In genomic region chr3:18837137-18837536, GRCh38 we compare ENCODE assay signal across 22 cellular contexts.
"Had no signal": no experiment of that assay in that cellular context is flagged by ENCODE, and none has a peak within 500 bp of the region (broad histone marks: within the 10 kb centered on the region; RNA-seq: fewer than 3 reads in every experiment).

No MANE protein-coding gene starts in this region.

- H3K4me1 Mint-ChIP-seq: stimulated activated naive B cell treated with anti-CD40 and anti-IgM and Interleukin-4, amounts not matched to agents 10 μg/mL and 1 μg/mL and 100 μg/mL, for 72 hours had no signal

- H3K9me3 Mint-ChIP-seq: activated CD4-positive, alpha-beta T cell treated with anti-CD3 and anti-CD28 coated beads, Interleukin-2, amount 10 ng/mL, durations not matched to agents 7 days and 5 days; activated naive CD4-positive, alpha-beta T cell treated with anti-CD3 and anti-CD28 coated beads, Interleukin-2, amount 50 U/mL, for 72 hours; activated T-cell treated with anti-CD3 and anti-CD28 coated beads, Interleukin-2, amount 50 U/mL, for 24 hours; activated T-helper 17 cell treated with anti-CD3 and anti-CD28 coated beads, Interleukin-2, amount 50 U/mL, for 72 hours; central memory CD8-positive, alpha-beta T cell; natural killer cell treated with Interleukin-12 subunit alpha and Interleukin-12 subunit beta and Interleukin-15 and Interleukin-18, amount 100 ng/mL, for 72 hours; stimulated activated naive B cell treated with anti-CD40 and anti-IgM and Interleukin-4, amounts not matched to agents 10 μg/mL and 1 μg/mL and 100 μg/mL, for 72 hours had no signal

- H3K27ac ChIP-seq: adrenal gland, ascending aorta, hepatocyte, left ventricle myocardium inferior, thoracic aorta, upper lobe of right lung had no signal

- H3K79me2 ChIP-seq: hepatocyte had no signal

- H3K27ac Mint-ChIP-seq: activated CD4-positive, alpha-beta T cell treated with anti-CD3 and anti-CD28 coated beads, Interleukin-2, amount 10 ng/mL, durations not matched to agents 7 days and 5 days; activated T-cell treated with anti-CD3 and anti-CD28 coated beads, Interleukin-2, amount 50 U/mL, for 24 hours; activated T-helper 17 cell treated with anti-CD3 and anti-CD28 coated beads, Interleukin-2, amount 50 U/mL, for 72 hours; natural killer cell treated with Interleukin-12 subunit alpha and Interleukin-12 subunit beta and Interleukin-15 and Interleukin-18, amount 100 ng/mL, for 72 hours; progenitor cell of endocrine pancreas; stimulated activated naive B cell treated with anti-CD40 and anti-IgM and Interleukin-4, amounts not matched to agents 10 μg/mL and 1 μg/mL and 100 μg/mL, for 72 hours; T-helper 17 cell had no signal

- H3K4me3 Mint-ChIP-seq: activated CD4-positive, alpha-beta T cell treated with anti-CD3 and anti-CD28 coated beads, Interleukin-2, amount 10 ng/mL, durations not matched to agents 7 days and 5 days; activated T-cell treated with anti-CD3 and anti-CD28 coated beads, Interleukin-2, amount 50 U/mL, for 24 hours; activated T-helper 17 cell treated with anti-CD3 and anti-CD28 coated beads, Interleukin-2, amount 50 U/mL, for 72 hours; central memory CD8-positive, alpha-beta T cell; natural killer cell treated with Interleukin-12 subunit alpha and Interleukin-12 subunit beta and Interleukin-15 and Interleukin-18, amount 100 ng/mL, for 72 hours; stimulated activated naive B cell treated with anti-CD40 and anti-IgM and Interleukin-4, amounts not matched to agents 10 μg/mL and 1 μg/mL and 100 μg/mL, for 72 hours; T-helper 17 cell had no signal

- ATAC-seq: activated naive CD4-positive, alpha-beta T cell treated with anti-CD3 and anti-CD28 coated beads, Interleukin-2, amount 50 U/mL, for 72 hours; activated T-helper 17 cell treated with anti-CD3 and anti-CD28 coated beads, Interleukin-2, amount 50 U/mL, for 72 hours; esophagus mucosa; natural killer cell treated with Interleukin-12 subunit alpha and Interleukin-12 subunit beta and Interleukin-15 and Interleukin-18, amount 100 ng/mL, for 72 hours; stimulated activated naive B cell treated with anti-CD40 and anti-IgM and Interleukin-4, amounts not matched to agents 10 μg/mL and 1 μg/mL and 100 μg/mL, for 72 hours; T-helper 17 cell; upper lobe of right lung had no signal

- H3K4me2 ChIP-seq: hepatocyte had no signal

- H3K4me1 ChIP-seq: adrenal gland, ascending aorta, left ventricle myocardium inferior, upper lobe of right lung had no signal

- H3K36me3 ChIP-seq: adrenal gland, ascending aorta, left ventricle myocardium inferior, thoracic aorta, upper lobe of right lung had no signal

- DNase-seq: activated CD4-positive, alpha-beta T cell treated with anti-CD3 and anti-CD28 coated beads, Interleukin-2, amount 10 ng/mL, durations not matched to agents 7 days and 5 days; activated T-cell treated with anti-CD3 and anti-CD28 coated beads, Interleukin-2, amount 50 U/mL, for 24 hours; adrenal gland; effector memory CD4-positive, alpha-beta T cell; glutamatergic neuron; kidney glomerular epithelial cell; left ventricle myocardium inferior; midbrain; stimulated activated CD4-positive, alpha-beta T cell treated with anti-CD3 and anti-CD28 coated beads, Interleukin-2, amount 100 ng/mL, for 48 hours; stimulated activated CD8-positive, alpha-beta memory T cell treated with anti-CD3 and anti-CD28 coated beads, Interleukin-4, amount 100 ng/mL, for 48 hours; stimulated activated naive B cell treated with anti-CD40 and anti-IgM and Interleukin-4, amounts not matched to agents 10 μg/mL and 1 μg/mL and 100 μg/mL, for 72 hours; T-helper 17 cell; upper lobe of right lung had no signal

- H2AFZ ChIP-seq: hepatocyte had no signal

- H3K4me3 ChIP-seq: adrenal gland, ascending aorta, hepatocyte, left ventricle myocardium inferior, thoracic aorta, upper lobe of right lung had no signal

- H3K27me3 Mint-ChIP-seq: activated CD4-positive, alpha-beta T cell treated with anti-CD3 and anti-CD28 coated beads, Interleukin-2, amount 10 ng/mL, durations not matched to agents 7 days and 5 days; activated T-cell treated with anti-CD3 and anti-CD28 coated beads, Interleukin-2, amount 50 U/mL, for 24 hours; activated T-helper 17 cell treated with anti-CD3 and anti-CD28 coated beads, Interleukin-2, amount 50 U/mL, for 72 hours; central memory CD8-positive, alpha-beta T cell; progenitor cell of endocrine pancreas had no signal

- H3K36me3 Mint-ChIP-seq: activated naive CD4-positive, alpha-beta T cell treated with anti-CD3 and anti-CD28 coated beads, Interleukin-2, amount 50 U/mL, for 72 hours; natural killer cell treated with Interleukin-12 subunit alpha and Interleukin-12 subunit beta and Interleukin-15 and Interleukin-18, amount 100 ng/mL, for 72 hours; stimulated activated naive B cell treated with anti-CD40 and anti-IgM and Interleukin-4, amounts not matched to agents 10 μg/mL and 1 μg/mL and 100 μg/mL, for 72 hours had no signal

- H3K9me3 ChIP-seq: adrenal gland, ascending aorta, left ventricle myocardium inferior, thoracic aorta, upper lobe of right lung had no signal

- H3K27me3 ChIP-seq: adrenal gland, ascending aorta, hepatocyte, upper lobe of right lung had no signal
